ENCODE assay signal across 9 cellular contexts in the genomic region with DNA sequence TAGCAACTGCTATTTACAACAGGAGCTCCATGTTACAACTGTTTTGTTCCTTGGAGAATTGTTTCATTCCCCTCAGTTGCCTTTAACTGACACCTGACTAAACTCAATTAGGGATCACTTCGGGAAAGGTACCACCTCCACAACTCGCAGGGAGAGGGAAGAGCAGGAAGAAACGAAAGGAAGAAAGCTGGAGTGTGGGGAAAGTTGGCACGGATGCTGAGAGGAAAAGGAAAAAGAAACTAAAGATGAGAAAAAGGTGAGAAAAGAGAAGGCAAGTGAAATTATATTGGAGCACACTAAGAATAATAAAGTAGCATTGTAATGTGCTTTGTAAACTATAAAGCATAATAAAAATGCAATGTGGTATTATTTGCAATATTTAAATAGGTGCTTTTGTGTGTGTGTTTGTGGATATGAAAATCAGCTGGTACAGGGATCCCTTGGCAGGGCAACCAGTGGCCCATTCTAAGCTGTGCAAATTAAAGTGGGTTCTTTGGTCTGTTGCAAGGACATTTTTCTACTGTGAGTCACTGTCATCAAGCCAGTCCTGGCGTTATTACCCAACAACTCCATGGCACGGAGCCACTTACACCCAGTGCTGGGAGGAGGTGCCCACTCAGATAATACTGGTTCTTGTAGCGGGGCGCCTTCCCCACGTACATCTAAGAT. TPM values are rescaled to one million over a fixed set of nuclear protein-coding genes. Genes with fewer than 3 reads are reported as not detected.
DNase-seq lines count a peak whose midpoint lies in the region; ATAC-seq, FAIRE-seq and TF ChIP-seq lines count a peak whose summit lies in the region.
"Had no signal": no experiment of that assay in that cellular context is flagged by ENCODE, and none has a peak within 500 bp of the region (broad histone marks: within the 10 kb centered on the region; RNA-seq: fewer than 3 reads in every experiment).

No MANE protein-coding gene starts in this region.

- ATAC-seq in activated T-helper 17 cell treated with anti-CD3 and anti-CD28 coated beads, Interleukin-2, amount 50 U/mL, for 72 hours (replicated peaks), result no peak
- ATAC-seq in left cardiac atrium (peak; percentile 76 to 81), HG03135 (IDR thresholded peaks at IDR 0.05; ENCODE audit: unreplicated experiment) (no peak), HG02973 (IDR thresholded peaks at IDR 0.05; ENCODE audit: unreplicated experiment) (no peak)

- TF ChIP-seq CTCF in AG04450 (IDR thresholded peaks at IDR 0.05; ENCODE audit: low read depth, low read length) (no peak), sigmoid colon (IDR thresholded peaks at IDR 0.05) (no peak)

- H3K4me3 Mint-ChIP-seq in activated T-helper 17 cell treated with anti-CD3 and anti-CD28 coated beads, Interleukin-2, amount 50 U/mL, for 72 hours, result peak overlapping the region; percentile 61
- H3K4me3 Mint-ChIP-seq in CD8-positive, alpha-beta memory T cell, result no peak overlapping the region

- CTCF ChIA-PET in AG04450 (lab: Charles Lee), result interaction anchor here (1.6 kb wide), 1 partner anchor 113 kb away, joined by 4 read pairs; no protein-coding TSS in a partner anchor
- CTCF ChIA-PET in CD8-positive, alpha-beta memory T cell (lab: Charles Lee), result interaction anchor here (0.7 kb wide), 1 partner anchor 86 kb away, joined by 3 read pairs; no protein-coding TSS in a partner anchor

- POLR2A ChIA-PET in AG04450 (lab: Yijun Ruan, JAX), result no interaction called here
- POLR2A ChIA-PET in CD8-positive, alpha-beta memory T cell (lab: Charles Lee), result no interaction called here

- no peak for TF ChIP-seq POLR2A in sigmoid colon (IDR thresholded peaks at IDR 0.05)

- H3K27me3 ChIP-seq in AG04450 (ENCODE audit: control insufficient read depth, insufficient read depth, low read length) (no peaks in the 10 kb centered on the region), sigmoid colon (no peaks in the 10 kb centered on the region)
- H3K27me3 ChIP-seq in CD8-positive, alpha-beta memory T cell (ENCODE audit: insufficient read depth, low read length, poor library complexity, severe bottlenecking), result no peaks in the 10 kb centered on the region

- no peak overlapping the region for H3K4me3 ChIP-seq in AG04450 (ENCODE audit: low read depth, low read length)
- no peak overlapping the region for H3K4me3 ChIP-seq in sigmoid colon
- H3K4me3 ChIP-seq in CD8-positive, alpha-beta memory T cell (ENCODE audit: low read length), result no peak overlapping the region
- H3K4me3 ChIP-seq: GM12878 had no signal

- no peaks in the 10 kb centered on the region for H3K36me3 ChIP-seq in sigmoid colon
- no peaks in the 10 kb centered on the region for H3K36me3 ChIP-seq in CD8-positive, alpha-beta memory T cell (ENCODE audit: insufficient read depth, low read length)

- intact Hi-C loops in left cardiac atrium (cut with DNase I) (loop anchor here in 1 of 2 donors (5.0 kb wide), 1 partner anchor 85 kb away; no protein-coding TSS in a partner anchor), sigmoid colon (cut with DNase I) (loop anchor here (5.0 kb wide), 1 partner anchor 45 kb away; a partner anchor contains a TSS)

- H3K4me1 ChIP-seq in sigmoid colon, result peaks cover 0 to 48% (median 33%) of the 10 kb centered on the region in 4 donors
- peaks cover 21% of the 10 kb centered on the region for H3K4me1 ChIP-seq in CD8-positive, alpha-beta memory T cell (ENCODE audit: insufficient read depth, low read length)

- H3K27me3 Mint-ChIP-seq in activated T-helper 17 cell treated with anti-CD3 and anti-CD28 coated beads, Interleukin-2, amount 50 U/mL, for 72 hours, result no peaks in the 10 kb centered on the region
- no peaks in the 10 kb centered on the region for H3K27me3 Mint-ChIP-seq in CD8-positive, alpha-beta memory T cell

- no peak for FAIRE-seq in HTR-8/SVneo (lab: Jason Lieb, UNC)

- H3K4me1 Mint-ChIP-seq in activated T-helper 17 cell treated with anti-CD3 and anti-CD28 coated beads, Interleukin-2, amount 50 U/mL, for 72 hours, result peaks cover 33% of the 10 kb centered on the region
- H3K4me1 Mint-ChIP-seq in CD8-positive, alpha-beta memory T cell, result peaks cover 25 to 38% (median 35%) of the 10 kb centered on the region in 3 donors

- H3K9me3 ChIP-seq in AG04450 (ENCODE audit: control insufficient read depth, insufficient read depth, low read length) (peaks cover 3% of the 10 kb centered on the region), sigmoid colon (no peaks in the 10 kb centered on the region)
- no peaks in the 10 kb centered on the region for H3K9me3 ChIP-seq in CD8-positive, alpha-beta memory T cell (ENCODE audit: low read length)

- H3K36me3 Mint-ChIP-seq in activated T-helper 17 cell treated with anti-CD3 and anti-CD28 coated beads, Interleukin-2, amount 50 U/mL, for 72 hours (ENCODE audit: low read depth), result peaks cover 14% of the 10 kb centered on the region
- H3K36me3 Mint-ChIP-seq in CD8-positive, alpha-beta memory T cell, result peaks cover 0 to 11% (median 5%) of the 10 kb centered on the region in 3 donors

- WGBS in sigmoid colon, 2 donors, result 16 to 60% methylated on average over 9 of the region's 9 CpGs

- DNase-seq in AG04450 (ENCODE audit: low read depth, low spot score), result no peak
- peak; percentile 60 for DNase-seq in HTR-8/SVneo (ENCODE audit: insufficient read length, low spot score)
- DNase-seq in left cardiac atrium, result peak; percentile 90
- DNase-seq in sigmoid colon, result peak; percentile 93
- DNase-seq in CD8-positive, alpha-beta memory T cell, result no peak

- peak in 1 of 4 donors; percentile 8 for TF ChIP-seq EP300 in sigmoid colon (IDR thresholded peaks at IDR 0.05)

- peak overlapping the region; percentile 2 for H3K27ac Mint-ChIP-seq in activated T-helper 17 cell treated with anti-CD3 and anti-CD28 coated beads, Interleukin-2, amount 50 U/mL, for 72 hours
- peak overlapping the region in 1 of 8 donors; percentile 83 for H3K27ac Mint-ChIP-seq in CD8-positive, alpha-beta memory T cell

- H3K27ac ChIP-seq in AG04450 (ENCODE audit: low read depth, low read length), result peak overlapping the region; percentile 55
- peak overlapping the region; percentile 56 to 78 (median 70) for H3K27ac ChIP-seq in sigmoid colon
- H3K27ac ChIP-seq in CD8-positive, alpha-beta memory T cell (ENCODE audit: low read depth, low read length), result no peak overlapping the region

- no peaks in the 10 kb centered on the region for H3K9me3 Mint-ChIP-seq in activated T-helper 17 cell treated with anti-CD3 and anti-CD28 coated beads, Interleukin-2, amount 50 U/mL, for 72 hours
- no peaks in the 10 kb centered on the region for H3K9me3 Mint-ChIP-seq in CD8-positive, alpha-beta memory T cell

RNA-seq across cellular contexts. Expression of a gene that starts 45.9 kb away (rescaled TPM):
- 61.4 and 74.6 TPM in 2 replicates for polyA plus RNA-seq in AG04450 (2011; rRNA removed)
- polyA minus RNA-seq in AG04450 (2011; rRNA and poly(A)+ RNA removed), result 130 and 163 TPM in 2 replicates
- total RNA-seq in activated T-helper 17 cell treated with anti-CD3 and anti-CD28 coated beads, Interleukin-2, amount 50 U/mL, for 72 hours, result 10 to 100 TPM; 44.2 to 46.9 TPM
- total RNA-seq in left cardiac atrium, result 100 to 1,000 TPM; 123 to 139 TPM
- total RNA-seq in sigmoid colon, result 10 to 100 TPM in 1 of 4 donors, 1 to 10 TPM in 3; 7.8 to 11.6 (median 8.8) TPM
- 10 to 100 TPM in 1 of 3 donors, 1 to 10 TPM in 2; 2.4 to 15.7 (median 7.6) TPM for polyA plus RNA-seq in sigmoid colon
- 10 to 100 TPM; 21.2 to 22.7 TPM for total RNA-seq in CD8-positive, alpha-beta memory T cell
- polyA plus RNA-seq in CD8-positive, alpha-beta memory T cell, result 1.7 TPM

Comparison
In these comparisons a context has a peak if more than half of its experiments do, and no peak if none do; other contexts are left out.
1. DNase-seq: peak in HTR-8/SVneo (single experiment), left cardiac atrium (single experiment) and sigmoid colon (single experiment); none in AG04450 (single experiment) and CD8-positive, alpha-beta memory T cell (0 of 5).
2. ATAC-seq: peak in left cardiac atrium (2 of 2); none in activated T-helper 17 cell treated with anti-CD3 and anti-CD28 coated beads, Interleukin-2, amount 50 U/mL, for 72 hours (single experiment), HG03135 (single experiment) and HG02973 (single experiment).